ENCODE assay signal across 1 cellular context in genomic region chr10:4337581-4337980, GRCh38.
TF ChIP-seq lines count a peak whose summit lies in the region.

No MANE protein-coding gene starts in this region.

TF ChIP-seq in WTC11, 78 proteins besides CTCF, POLR2A, EP300 and RAD21 (continued from another document):
- no peak for TF ChIP-seq MAX (CRISPR knock-in tag; IDR thresholded peaks at IDR 0.05)
- no peak for TF ChIP-seq PREB (CRISPR knock-in tag; IDR thresholded peaks at IDR 0.05; ENCODE audit: borderline replicate concordance)
